In the genomic region with DNA sequence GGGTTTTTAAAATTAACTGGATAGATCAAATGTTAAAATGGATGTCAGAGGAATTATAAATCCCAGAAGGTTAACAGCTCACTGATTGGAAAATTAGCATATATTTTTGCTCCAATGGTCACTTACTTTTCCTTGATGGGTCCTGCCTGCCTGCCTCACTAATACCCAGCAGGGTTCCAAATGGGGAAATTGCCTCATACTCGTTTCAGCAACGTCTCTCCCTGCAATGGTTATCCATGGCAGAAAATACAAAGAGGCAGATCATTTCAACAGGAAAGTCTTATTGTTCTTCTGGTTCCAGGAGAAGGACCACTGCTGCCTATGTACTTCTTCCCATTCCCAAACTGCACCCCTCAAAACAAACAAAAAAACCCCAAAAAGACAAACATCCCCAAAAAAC, we compare ENCODE assay signal across 10 cellular contexts.
"Had no signal": no experiment of that assay in that cellular context is flagged by ENCODE, and none has a peak within 500 bp of the region (broad histone marks: within the 10 kb centered on the region; RNA-seq: fewer than 3 reads in every experiment).

No MANE protein-coding gene starts in this region.

- H3K27me3 Mint-ChIP-seq: naive thymus-derived CD8-positive, alpha-beta T cell; type B pancreatic cell had no signal

- H3K27ac Mint-ChIP-seq: naive thymus-derived CD8-positive, alpha-beta T cell; type B pancreatic cell had no signal

- H3K9me3 Mint-ChIP-seq: type B pancreatic cell had no signal

- H3K27ac ChIP-seq: coronary artery, dorsolateral prefrontal cortex, esophagus muscularis mucosa, gastrocnemius medialis, right atrium auricular region, suprapubic skin, thyroid gland had no signal

- H3K36me3 ChIP-seq: gastrocnemius medialis, right atrium auricular region, thyroid gland had no signal

- H3K9me3 ChIP-seq: esophagus muscularis mucosa, gastrocnemius medialis, mucosa of descending colon, suprapubic skin, thyroid gland had no signal

- H3K4me1 ChIP-seq: esophagus muscularis mucosa, suprapubic skin, thyroid gland had no signal

- H3K4me3 ChIP-seq: coronary artery, dorsolateral prefrontal cortex, esophagus muscularis mucosa, gastrocnemius medialis, mucosa of descending colon, right atrium auricular region, suprapubic skin, thyroid gland had no signal

- H3K4me3 Mint-ChIP-seq: naive thymus-derived CD8-positive, alpha-beta T cell; type B pancreatic cell had no signal

- H3K27me3 ChIP-seq: dorsolateral prefrontal cortex, esophagus muscularis mucosa, gastrocnemius medialis, right atrium auricular region, suprapubic skin, thyroid gland had no signal
